8 cellular contexts compared by ENCODE assay signal in genomic region chr3:5016218-5017161, GRCh38. TPM values are rescaled to one million over a fixed set of nuclear protein-coding genes. Genes with fewer than 3 reads are reported as not detected.
DNase-seq lines count a peak whose midpoint lies in the region; ATAC-seq and TF ChIP-seq lines count a peak whose summit lies in the region.

No MANE protein-coding gene starts in this region.

- TF ChIP-seq CTCF in fibroblast of the aortic adventitia (IDR thresholded peaks at IDR 0.05; ENCODE audit: insufficient read depth, low read length), result no peak

- ATAC-seq in GM19463 (IDR thresholded peaks at IDR 0.05; ENCODE audit: unreplicated experiment), result peak; percentile 54
- peak; percentile 61 for ATAC-seq in HG03460 (IDR thresholded peaks at IDR 0.05; ENCODE audit: unreplicated experiment)

- H3K4me3 ChIP-seq in fibroblast of the aortic adventitia (ENCODE audit: low read depth, low read length) (no peak overlapping the region), skin epidermis (no peak overlapping the region)

- DNase-seq in CMK (ENCODE audit: low read depth) (peak; percentile 78), T-helper 2 cell (peak in 3 of 5 experiments; percentile 21 to 84 (median 67)), fibroblast of the aortic adventitia (ENCODE audit: low read depth) (peak; percentile 56), NCI-H1105 treated with DMSO at 0.1 percent for 48 hours (lab: John Stamatoyannopoulos, UW) (no peak), NCI-H2171 treated with DMSO at 0.1 percent for 48 hours (lab: John Stamatoyannopoulos, UW) (no peak)

- H3K27ac ChIP-seq in skin epidermis, result peak overlapping the region in 17 of 21 experiments; percentile 10 to 88 (median 80)

RNA-seq across cellular contexts. Expression of gene BHLHE40, which starts 37.3 kb away (rescaled TPM):
- 22.9 and 36.1 TPM in 2 replicates for total RNA-seq in fibroblast of the aortic adventitia (ENCODE audit: low replicate concordance)

Comparison
In these comparisons a context has a peak if more than half of its experiments do, and no peak if none do; other contexts are left out.
1. DNase-seq: peak in CMK (single experiment), T-helper 2 cell (3 of 5) and fibroblast of the aortic adventitia (single experiment); none in NCI-H1105 treated with DMSO at 0.1 percent for 48 hours (single experiment) and NCI-H2171 treated with DMSO at 0.1 percent for 48 hours (single experiment).